12 cellular contexts compared by ENCODE assay signal in genomic region chr5:58505971-58506640, GRCh38.
DNase-seq lines count a peak whose midpoint lies in the region; ATAC-seq and TF ChIP-seq lines count a peak whose summit lies in the region.
"Had no signal": no experiment of that assay in that cellular context is flagged by ENCODE, and none has a peak within 500 bp of the region (broad histone marks: within the 10 kb centered on the region; RNA-seq: fewer than 3 reads in every experiment).

No MANE protein-coding gene starts in this region.

- H3K4me3 ChIP-seq in HL-60 (replicated peaks; ENCODE audit: insufficient read depth, low read length) (no peak overlapping the region), foreskin fibroblast (ENCODE audit: low read depth in 1 of 2, low read length in 2 of 2) (no peak overlapping the region)

- DNase-seq in AML-193 (lab: John Stamatoyannopoulos, UW): peak; percentile 62 to 70
- DNase-seq in HL-60 (ENCODE audit: low read depth in 1 of 2, low spot score in 1 of 2): no peak
- no peak for DNase-seq in foreskin melanocyte
- DNase-seq in foreskin fibroblast: no peak
- DNase-seq in activated CD8-positive, alpha-beta memory T cell treated with anti-CD3 and anti-CD28 coated beads, Interleukin-2, amount 50 U/mL, for 48 hours: no peak
- DNase-seq in midbrain (lab: John Stamatoyannopoulos, UW): no peak
- DNase-seq: activated T-cell treated with anti-CD3 and anti-CD28 coated beads, Interleukin-2, amount 50 U/mL, for 4 hours; brain microvascular endothelial cell; NCI-H187 treated with DMSO at 0.1 percent for 48 hours had no signal

- no peaks in the 10 kb centered on the region for H3K27me3 ChIP-seq in HL-60 (ENCODE audit: insufficient read depth, poor library complexity, severe bottlenecking)

- H3K27ac ChIP-seq in HL-60 (replicated peaks): peak overlapping the region; percentile 46
- H3K27ac ChIP-seq: brain microvascular endothelial cell, epithelial cell of prostate had no signal

- TF ChIP-seq CTCF in HL-60 (IDR thresholded peaks at IDR 0.05; ENCODE audit: insufficient read depth, low read length): no peak
- TF ChIP-seq CTCF in foreskin fibroblast (IDR thresholded peaks at IDR 0.05; ENCODE audit: low read depth, low read length): no peak

- peak; percentile 85 for ATAC-seq in GM19372 (IDR thresholded peaks at IDR 0.05; ENCODE audit: low read depth, unreplicated experiment)
- peak; percentile 67 for ATAC-seq in HG02870 (IDR thresholded peaks at IDR 0.05; ENCODE audit: unreplicated experiment)
- ATAC-seq: activated T-cell treated with anti-CD3 and anti-CD28 coated beads, Interleukin-2, amount 50 U/mL, for 4 hours had no signal

Comparison
In these comparisons a context has a peak if more than half of its experiments do, and no peak if none do; other contexts are left out.
1. DNase-seq: peak in AML-193 (2 of 2); none in HL-60 (0 of 2), foreskin melanocyte (single experiment), foreskin fibroblast (0 of 2), activated CD8-positive, alpha-beta memory T cell treated with anti-CD3 and anti-CD28 coated beads, Interleukin-2, amount 50 U/mL, for 48 hours (single experiment) and midbrain (single experiment).